In genomic region chr4:23966720-23967119, GRCh38 we compare ENCODE assay signal across 13 cellular contexts.
A peak's percentile ranks its signal among the peaks of the same experiment; 100 is the strongest.
DNase-seq lines count a peak whose midpoint lies in the region; ATAC-seq and TF ChIP-seq lines count a peak whose summit lies in the region.
"Had no signal": no experiment of that assay in that cellular context is flagged by ENCODE, and none has a peak within 500 bp of the region (broad histone marks: within the 10 kb centered on the region; RNA-seq: fewer than 3 reads in every experiment).

No MANE protein-coding gene starts in this region.

- H3K27me3 ChIP-seq in PC-3 (ENCODE audit: low read length) (0 out of 2 replicates have a peak, but pooled peaks cover 2% of the 10 kb centered on the region), foreskin keratinocyte (peaks cover 20% of the 10 kb centered on the region), PC-9 (ENCODE audit: insufficient read depth, low read depth) (peaks cover 9% of the 10 kb centered on the region)

- DNase-seq in AG04449 (ENCODE audit: low read depth, low spot score) (no peak), GM12865 (ENCODE audit: low read depth) (no peak), PC-3 (no peak), foreskin keratinocyte (no peak), NCI-H524 treated with DMSO at 0.1 percent for 48 hours (lab: John Stamatoyannopoulos, UW) (no peak), NCI-H1694 treated with DMSO at 0.1 percent for 48 hours (lab: John Stamatoyannopoulos, UW) (no peak), PC-9 (no peak)
- no peak for DNase-seq in activated CD4-positive, alpha-beta T cell treated with anti-CD3 and anti-CD28 coated beads for 4 hours
- DNase-seq: hypothalamus; NK-92 treated with Interleukin-12 subunit alpha and Interleukin-12 subunit beta, amount 100 ng/mL, for 24 hours; stimulated activated CD4-positive, alpha-beta T cell treated with anti-CD3 and anti-CD28 coated beads, Interleukin-2, amount 100 ng/mL, for 48 hours had no signal

- POLR2A ChIA-PET in AG04449 (lab: Yijun Ruan, JAX), result no interaction called here
- POLR2A ChIA-PET in PC-3 (lab: Charles Lee; ENCODE audit: unreplicated experiment), result no interaction called here
- POLR2A ChIA-PET in PC-9 (lab: Charles Lee; ENCODE audit: unreplicated experiment), result no interaction called here

- no peak overlapping the region for H3K9ac ChIP-seq in PC-3 (ENCODE audit: low read length)

- no peaks in the 10 kb centered on the region for H3K9me3 ChIP-seq in PC-3 (ENCODE audit: low read length)
- H3K9me3 ChIP-seq in PC-9 (ENCODE audit: insufficient read depth, low read depth), result no peaks in the 10 kb centered on the region

- H3K9me2 ChIP-seq in PC-3 (replicated peaks; ENCODE audit: low read length) (no peaks in the 10 kb centered on the region), PC-9 (ENCODE audit: insufficient read depth) (no peaks in the 10 kb centered on the region)

- no peak overlapping the region for H2AFZ ChIP-seq in PC-3 (ENCODE audit: low read length)
- H2AFZ ChIP-seq in PC-9, result no peak overlapping the region

- BruUV-seq in PC-3 (replicated peaks; lab: Mats Ljungman, UMichigan), result no TSS peak
- BruUV-seq in PC-9 (replicated peaks; lab: Mats Ljungman, UMichigan), result no TSS peak

- H3K4me1 ChIP-seq in PC-3 (ENCODE audit: insufficient read depth, low read length) (no peaks in the 10 kb centered on the region), foreskin keratinocyte (no peaks in the 10 kb centered on the region), PC-9 (replicated peaks; ENCODE audit: insufficient read depth) (no peaks in the 10 kb centered on the region)

- H4K20me1 ChIP-seq in PC-3 (ENCODE audit: low read length) (no peaks in the 10 kb centered on the region), PC-9 (ENCODE audit: insufficient read depth) (no peaks in the 10 kb centered on the region)

- H3K4me2 ChIP-seq in PC-3 (ENCODE audit: low read length) (no peak overlapping the region), PC-9 (no peak overlapping the region)

- ATAC-seq in PC-3 (no peak), foreskin keratinocyte (no peak)
- ATAC-seq: activated T-helper 17 cell treated with anti-CD3 and anti-CD28 coated beads, Interleukin-2, amount 50 U/mL, for 72 hours; natural killer cell treated with Interleukin-12 subunit alpha and Interleukin-12 subunit beta and Interleukin-15 and Interleukin-18, amount 100 ng/mL, for 72 hours had no signal

- no peak overlapping the region for H3K4me3 ChIP-seq in AG04449 (ENCODE audit: low read depth, low read length)
- H3K4me3 ChIP-seq in GM12865 (ENCODE audit: low read depth, low read length), result no peak overlapping the region
- H3K4me3 ChIP-seq in PC-3 (ENCODE audit: low read length), result no peak overlapping the region
- no peak overlapping the region for H3K4me3 ChIP-seq in PC-9

- no peaks in the 10 kb centered on the region for H3F3A ChIP-seq in PC-3 (ENCODE audit: low read length, unreplicated experiment)
- H3F3A ChIP-seq in PC-9 (ENCODE audit: insufficient read depth, low read depth), result no peaks in the 10 kb centered on the region

- H3K79me2 ChIP-seq in PC-3 (ENCODE audit: low read length) (no peaks in the 10 kb centered on the region), PC-9 (ENCODE audit: low read depth) (no peaks in the 10 kb centered on the region)

- CTCF ChIA-PET in AG04449 (lab: Yijun Ruan, JAX), result no interaction called here
- CTCF ChIA-PET in PC-3 (lab: Charles Lee), result no interaction called here
- CTCF ChIA-PET in PC-9 (lab: Charles Lee), result no interaction called here

- H3K36me3 ChIP-seq in PC-3 (ENCODE audit: low read depth, low read length) (no peaks in the 10 kb centered on the region), PC-9 (ENCODE audit: low read depth) (no peaks in the 10 kb centered on the region)

- no peak overlapping the region for H3K27ac ChIP-seq in PC-3 (ENCODE audit: low read length)
- no peak overlapping the region for H3K27ac ChIP-seq in foreskin keratinocyte
- H3K27ac ChIP-seq in PC-9, result no peak overlapping the region

- intact Hi-C loops in PC-3 (cut with micrococcal nuclease) (no loop called here), PC-9 (cut with micrococcal nuclease; ENCODE audit: unreplicated experiment) (no loop called here)

- peak; percentile 11 for TF ChIP-seq CTCF in AG04449 (IDR thresholded peaks at IDR 0.05; ENCODE audit: insufficient read depth, low read length, missing control alignments)
- peak; percentile 27 for TF ChIP-seq CTCF in GM12865 (IDR thresholded peaks at IDR 0.05; ENCODE audit: insufficient read depth, low read depth, low read length, missing control alignments)
- TF ChIP-seq CTCF in PC-3 (conservative IDR thresholded peaks at IDR 0.05; ENCODE audit: low read depth, low read length), result 0 out of 2 replicates have a peak, but pooled peaks have one; percentile 27
- peak; percentile 42 for TF ChIP-seq CTCF in foreskin keratinocyte (conservative IDR thresholded peaks at IDR 0.05)
- TF ChIP-seq CTCF in PC-9 (conservative IDR thresholded peaks at IDR 0.05), result no peak
